ENCODE assay signal across 13 cellular contexts in the genomic region with DNA sequence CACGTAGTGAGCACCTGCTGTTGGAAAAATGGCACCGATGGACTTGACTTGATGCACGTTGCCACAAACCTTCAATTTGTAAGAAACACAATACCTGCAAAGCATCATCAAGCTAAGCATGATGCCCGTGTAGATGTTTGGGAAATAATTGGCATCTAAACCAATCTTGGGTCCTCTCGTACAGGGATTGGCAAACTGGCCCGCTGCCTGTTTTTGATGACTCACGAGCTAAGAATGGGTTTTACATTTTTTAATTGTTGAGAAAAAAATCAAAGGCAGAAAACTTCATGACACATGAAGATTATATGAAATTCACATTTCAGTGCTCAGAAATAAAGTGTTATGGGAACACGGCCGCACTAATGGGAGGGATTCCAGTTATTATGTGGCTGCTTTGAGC. TPM values are rescaled to one million over a fixed set of nuclear protein-coding genes. Genes with fewer than 3 reads are reported as not detected.
A peak's percentile ranks its signal among the peaks of the same experiment; 100 is the strongest.
DNase-seq lines count a peak whose midpoint lies in the region; ATAC-seq and TF ChIP-seq lines count a peak whose summit lies in the region.
"Had no signal": no experiment of that assay in that cellular context is flagged by ENCODE, and none has a peak within 500 bp of the region (broad histone marks: within the 10 kb centered on the region; RNA-seq: fewer than 3 reads in every experiment).

No MANE protein-coding gene starts in this region.

- 0 out of 2 replicates have a peak, but pooled peaks cover 4% of the 10 kb centered on the region for H3K4me1 ChIP-seq in Caco-2
- H3K4me1 ChIP-seq in CD8-positive, alpha-beta memory T cell (ENCODE audit: insufficient read depth, low read length), result no peaks in the 10 kb centered on the region

- no peak overlapping the region for H3K27ac ChIP-seq in CD8-positive, alpha-beta memory T cell (ENCODE audit: low read depth, low read length)

- H3K4me3 Mint-ChIP-seq in Caco-2 (ENCODE audit: unreplicated experiment), result no peak overlapping the region
- H3K4me3 Mint-ChIP-seq in CD8-positive, alpha-beta memory T cell, result no peak overlapping the region
- H3K4me3 Mint-ChIP-seq: activated T-helper 17 cell treated with anti-CD3 and anti-CD28 coated beads, Interleukin-2, amount 50 U/mL, for 72 hours; natural killer cell treated with Interleukin-12 subunit alpha and Interleukin-12 subunit beta and Interleukin-15 and Interleukin-18, amount 100 ng/mL, for 72 hours had no signal

- no peak overlapping the region for H3K4me3 ChIP-seq in Caco-2 (ENCODE audit: low read depth, low read length)
- H3K4me3 ChIP-seq in CD8-positive, alpha-beta memory T cell (ENCODE audit: low read length), result no peak overlapping the region

- H3K27me3 Mint-ChIP-seq in Caco-2 (ENCODE audit: insufficient read depth, unreplicated experiment), result no peaks in the 10 kb centered on the region
- no peaks in the 10 kb centered on the region for H3K27me3 Mint-ChIP-seq in CD8-positive, alpha-beta memory T cell
- H3K27me3 Mint-ChIP-seq: activated T-helper 17 cell treated with anti-CD3 and anti-CD28 coated beads, Interleukin-2, amount 50 U/mL, for 72 hours; natural killer cell treated with Interleukin-12 subunit alpha and Interleukin-12 subunit beta and Interleukin-15 and Interleukin-18, amount 100 ng/mL, for 72 hours had no signal

- no peaks in the 10 kb centered on the region for H3K9me3 ChIP-seq in Caco-2
- no peaks in the 10 kb centered on the region for H3K9me3 ChIP-seq in CD8-positive, alpha-beta memory T cell (ENCODE audit: low read length)

- DNase-seq in Caco-2 (no peak), NCI-H226 (peak; percentile 83), dedifferentiated amniotic fluid mesenchymal stem cell (ENCODE audit: extremely low spot score) (peak; percentile 66), lung microvascular endothelial cell (ENCODE audit: low read depth in 2 of 2) (peak; percentile 79 to 85), HuH-7.5 (ENCODE audit: low spot score) (no peak)
- DNase-seq in CD8-positive, alpha-beta memory T cell, result no peak
- DNase-seq: stimulated activated CD4-positive, alpha-beta T cell treated with anti-CD3 and anti-CD28 coated beads, Interleukin-15, amount 100 ng/mL, for 24 hours had no signal

- POLR2A ChIA-PET in Caco-2 (lab: Charles Lee), result no interaction called here
- POLR2A ChIA-PET in CD8-positive, alpha-beta memory T cell (lab: Charles Lee), result no interaction called here

- CTCF ChIA-PET in Caco-2 (lab: Charles Lee), result no interaction called here
- CTCF ChIA-PET in CD8-positive, alpha-beta memory T cell (lab: Charles Lee), result no interaction called here

- intact Hi-C loops in Caco-2 (cut with micrococcal nuclease; ENCODE audit: unreplicated experiment), result no loop called here

- no peak overlapping the region for H3K27ac Mint-ChIP-seq in Caco-2 (ENCODE audit: unreplicated experiment)
- no peak overlapping the region for H3K27ac Mint-ChIP-seq in CD8-positive, alpha-beta memory T cell
- H3K27ac Mint-ChIP-seq: activated T-helper 17 cell treated with anti-CD3 and anti-CD28 coated beads, Interleukin-2, amount 50 U/mL, for 72 hours; natural killer cell treated with Interleukin-12 subunit alpha and Interleukin-12 subunit beta and Interleukin-15 and Interleukin-18, amount 100 ng/mL, for 72 hours had no signal

- no peak for TF ChIP-seq CTCF in Caco-2 (IDR thresholded peaks at IDR 0.05; ENCODE audit: insufficient read depth in 1 of 2, low read depth in 1 of 2, low read length in 1 of 2, severe bottlenecking in 1 of 2, unreplicated experiment in 1 of 2)

- peaks cover 1% of the 10 kb centered on the region; the same call in 1 of the 2 replicates for H3K36me3 ChIP-seq in Caco-2 (ENCODE audit: control insufficient read depth, insufficient read depth, low read length)
- no peaks in the 10 kb centered on the region for H3K36me3 ChIP-seq in CD8-positive, alpha-beta memory T cell (ENCODE audit: insufficient read depth, low read length)

- H3K36me3 Mint-ChIP-seq in Caco-2 (ENCODE audit: insufficient read depth, unreplicated experiment), result peaks cover 49% of the 10 kb centered on the region
- H3K36me3 Mint-ChIP-seq in CD8-positive, alpha-beta memory T cell, result peaks cover 3 to 31% (median 7%) of the 10 kb centered on the region in 3 donors
- H3K36me3 Mint-ChIP-seq: natural killer cell treated with Interleukin-12 subunit alpha and Interleukin-12 subunit beta and Interleukin-15 and Interleukin-18, amount 100 ng/mL, for 72 hours had no signal

- H3K27me3 ChIP-seq in Caco-2 (replicated peaks; ENCODE audit: control insufficient read depth, insufficient read depth, low read length), result no peaks in the 10 kb centered on the region
- no peaks in the 10 kb centered on the region for H3K27me3 ChIP-seq in CD8-positive, alpha-beta memory T cell (ENCODE audit: insufficient read depth, low read length, poor library complexity, severe bottlenecking)

- ATAC-seq in HG02678 (IDR thresholded peaks at IDR 0.05; ENCODE audit: unreplicated experiment) (no peak), HG03460 (IDR thresholded peaks at IDR 0.05; ENCODE audit: unreplicated experiment) (no peak)
- ATAC-seq: activated CD4-positive, CD25-positive, alpha-beta regulatory T cell treated with anti-CD3 and anti-CD28 coated beads, Interleukin-2, amount 50 U/mL, for 24 hours; activated T-helper 17 cell treated with anti-CD3 and anti-CD28 coated beads, Interleukin-2, amount 50 U/mL, for 72 hours; natural killer cell treated with Interleukin-12 subunit alpha and Interleukin-12 subunit beta and Interleukin-15 and Interleukin-18, amount 100 ng/mL, for 72 hours; Right ventricle myocardium inferior had no signal

- peaks cover 4% of the 10 kb centered on the region for H3K4me1 Mint-ChIP-seq in Caco-2 (ENCODE audit: low read depth, unreplicated experiment)
- H3K4me1 Mint-ChIP-seq in CD8-positive, alpha-beta memory T cell, result peaks cover 21 to 36% (median 26%) of the 10 kb centered on the region in 3 donors

- BruUV-seq in Caco-2 (replicated peaks; lab: Mats Ljungman, UMichigan), result TSS peak; percentile 9

- no peaks in the 10 kb centered on the region for H3K9me3 Mint-ChIP-seq in Caco-2 (ENCODE audit: unreplicated experiment)
- no peaks in the 10 kb centered on the region for H3K9me3 Mint-ChIP-seq in CD8-positive, alpha-beta memory T cell
- H3K9me3 Mint-ChIP-seq: activated T-helper 17 cell treated with anti-CD3 and anti-CD28 coated beads, Interleukin-2, amount 50 U/mL, for 72 hours; natural killer cell treated with Interleukin-12 subunit alpha and Interleukin-12 subunit beta and Interleukin-15 and Interleukin-18, amount 100 ng/mL, for 72 hours had no signal

RNA-seq across cellular contexts. Expression of a gene that starts 10.9 kb away (rescaled TPM):
- total RNA-seq in Caco-2 (2022) (158 and 167 TPM in 2 replicates), lung microvascular endothelial cell (22.2 and 22.6 TPM in 2 replicates)
- total RNA-seq in CD8-positive, alpha-beta memory T cell, result 100 to 1,000 TPM; 124 to 129 TPM
- 6.1 TPM for polyA plus RNA-seq in CD8-positive, alpha-beta memory T cell

RNA-seq across cellular contexts. Expression of a gene that starts 32.2 kb away (rescaled TPM):
- 0.86 and 0.91 TPM in 2 replicates for total RNA-seq in Caco-2 (2022)
- under 0.01 TPM in 2 replicates for total RNA-seq in lung microvascular endothelial cell
- total RNA-seq in CD8-positive, alpha-beta memory T cell, result 1 to 10 TPM; 1.4 to 2.9 TPM
- 0.08 TPM for polyA plus RNA-seq in CD8-positive, alpha-beta memory T cell

RNA-seq across cellular contexts. Expression of a gene that starts 44.1 kb away (rescaled TPM):
- 0.88 and 1.5 TPM in 2 replicates for total RNA-seq in Caco-2 (2022)
- 130 and 152 TPM in 2 replicates for total RNA-seq in lung microvascular endothelial cell
- total RNA-seq in CD8-positive, alpha-beta memory T cell, result 1 to 10 TPM; 2.7 to 4.5 TPM
- 31.5 TPM for polyA plus RNA-seq in CD8-positive, alpha-beta memory T cell

RNA-seq across cellular contexts. Expression of a gene that starts 56.2 kb away (rescaled TPM):
- total RNA-seq in Caco-2 (2022) (46.0 and 75.1 TPM in 2 replicates), lung microvascular endothelial cell (0.44 TPM in 1 of 2 replicates, not detected in the other)
- total RNA-seq in CD8-positive, alpha-beta memory T cell, result 100 to 1,000 TPM; 463 to 468 TPM
- 1,031 TPM for polyA plus RNA-seq in CD8-positive, alpha-beta memory T cell

Comparison
In these comparisons a context has a peak if more than half of its experiments do, and no peak if none do; other contexts are left out.
1. DNase-seq: peak in NCI-H226 (single experiment), dedifferentiated amniotic fluid mesenchymal stem cell (single experiment) and lung microvascular endothelial cell (2 of 2); none in Caco-2 (0 of 2), CD8-positive, alpha-beta memory T cell (0 of 5) and HuH-7.5 (single experiment).
2. RNA of a gene that starts 44.1 kb away (total RNA-seq): 130 to 152 TPM in lung microvascular endothelial cell; 2.7 to 4.5 TPM in CD8-positive, alpha-beta memory T cell and 0.88 to 1.5 TPM in Caco-2; every median in the first group is over 10 times any median in the second.